Comparison of ENCODE assay signal across 28 cellular contexts in the genomic region with DNA sequence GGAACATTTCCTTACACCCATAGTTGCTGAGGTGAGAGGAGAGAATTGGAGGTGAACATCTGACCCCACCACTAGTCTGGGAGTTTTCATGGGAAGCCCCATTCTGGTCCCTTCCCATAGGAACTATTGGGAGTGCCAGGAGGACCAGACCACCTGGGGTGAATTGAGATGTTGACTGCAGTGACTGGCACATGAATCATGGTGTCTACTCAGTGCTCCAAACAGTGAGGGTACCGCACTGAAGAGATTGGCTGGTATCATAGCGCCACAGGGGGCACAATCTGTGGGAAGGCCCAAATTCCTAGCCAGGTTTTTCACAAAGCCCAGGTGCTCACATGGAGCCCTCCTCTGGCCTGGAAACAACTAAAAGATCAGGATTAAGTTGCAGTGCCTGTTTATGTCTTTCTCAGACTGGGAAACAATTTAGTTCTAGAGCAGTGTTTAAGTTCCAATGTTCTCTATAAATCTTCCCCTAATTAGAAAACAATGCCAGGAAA. TPM values are rescaled to one million over a fixed set of nuclear protein-coding genes. Genes with fewer than 3 reads are reported as not detected.
"Had no signal": no experiment of that assay in that cellular context is flagged by ENCODE, and none has a peak within 500 bp of the region (broad histone marks: within the 10 kb centered on the region; RNA-seq: fewer than 3 reads in every experiment).

No MANE protein-coding gene starts in this region.

- H3K4me1 ChIP-seq: heart right ventricle, sigmoid colon, stomach, transverse colon had no signal

- FAIRE-seq: frontal cortex had no signal

- H3K4me3 Mint-ChIP-seq: naive thymus-derived CD8-positive, alpha-beta T cell had no signal

- H3K27me3 Mint-ChIP-seq: naive thymus-derived CD8-positive, alpha-beta T cell had no signal

- H3K27ac ChIP-seq: coronary artery, heart right ventricle, sigmoid colon, skin epidermis, stomach, thoracic aorta, transverse colon had no signal

- H3K4me3 ChIP-seq: coronary artery, heart right ventricle, mucosa of descending colon, sigmoid colon, skin epidermis, stomach, thoracic aorta, transverse colon had no signal

- H3K36me3 ChIP-seq: heart right ventricle, sigmoid colon, stomach, thoracic aorta, transverse colon had no signal

- ATAC-seq: heart right ventricle; mucosa of descending colon; naive thymus-derived CD8-positive, alpha-beta T cell had no signal

- DNase-seq: effector CD4-positive, alpha-beta T cell; heart right ventricle; hypothalamus; islet precursor cell; mammary epithelial cell; mucosa of descending colon; naive thymus-derived CD8-positive, alpha-beta T cell; posterior cingulate gyrus; sigmoid colon; stimulated activated CD4-positive, alpha-beta T cell treated with anti-CD3 and anti-CD28 coated beads, Interleukin-2, amount 100 ng/mL, for 24 hours; stimulated activated naive CD4-positive, alpha-beta T cell; stomach; substantia nigra; transverse colon had no signal

- H3K27ac Mint-ChIP-seq: naive thymus-derived CD8-positive, alpha-beta T cell had no signal

- H3K27me3 ChIP-seq: heart right ventricle, sigmoid colon, stomach, transverse colon had no signal

RNA-seq across cellular contexts. Expression of a gene that starts 3.7 kb away (rescaled TPM):
- total RNA-seq: dermis microvascular lymphatic vessel endothelial cell; fibroblast of lung; frontal cortex; glomerular endothelial cell; heart right ventricle; left lobe of liver; lower leg skin; mammary epithelial cell; mucosa of descending colon; naive thymus-derived CD8-positive, alpha-beta T cell; osteocyte; pulmonary artery endothelial cell; sigmoid colon; stomach; thoracic aorta; transverse colon; urinary bladder had no signal
- polyA plus RNA-seq: esophagus; fibroblast of lung; heart right ventricle; mammary epithelial cell; naive thymus-derived CD8-positive, alpha-beta T cell; neural cell; sigmoid colon; stomach; urinary bladder had no signal

RNA-seq across cellular contexts. Expression of a gene that starts 23.3 kb away (rescaled TPM):
- total RNA-seq: dermis microvascular lymphatic vessel endothelial cell; fibroblast of lung; frontal cortex; glomerular endothelial cell; heart right ventricle; left lobe of liver; lower leg skin; mammary epithelial cell; mucosa of descending colon; naive thymus-derived CD8-positive, alpha-beta T cell; osteocyte; pulmonary artery endothelial cell; sigmoid colon; stomach; thoracic aorta; transverse colon; urinary bladder had no signal
- polyA plus RNA-seq: esophagus; fibroblast of lung; heart right ventricle; mammary epithelial cell; naive thymus-derived CD8-positive, alpha-beta T cell; neural cell; sigmoid colon; stomach; urinary bladder had no signal

RNA-seq across cellular contexts. Expression of a gene that starts 26.6 kb away (rescaled TPM):
- total RNA-seq: dermis microvascular lymphatic vessel endothelial cell; fibroblast of lung; frontal cortex; glomerular endothelial cell; heart right ventricle; left lobe of liver; lower leg skin; mammary epithelial cell; mucosa of descending colon; naive thymus-derived CD8-positive, alpha-beta T cell; osteocyte; pulmonary artery endothelial cell; sigmoid colon; stomach; thoracic aorta; transverse colon; urinary bladder had no signal
- polyA plus RNA-seq: esophagus; fibroblast of lung; heart right ventricle; mammary epithelial cell; naive thymus-derived CD8-positive, alpha-beta T cell; neural cell; sigmoid colon; stomach; urinary bladder had no signal

RNA-seq across cellular contexts. Expression of a gene that starts 59.2 kb away (rescaled TPM):
- total RNA-seq: dermis microvascular lymphatic vessel endothelial cell, fibroblast of lung, lower leg skin, sigmoid colon, stomach, thoracic aorta, transverse colon, urinary bladder had no signal
- polyA plus RNA-seq: fibroblast of lung, mammary epithelial cell, neural cell, stomach had no signal
